Comparison of ENCODE assay signal across 1 cellular context in the genomic region with DNA sequence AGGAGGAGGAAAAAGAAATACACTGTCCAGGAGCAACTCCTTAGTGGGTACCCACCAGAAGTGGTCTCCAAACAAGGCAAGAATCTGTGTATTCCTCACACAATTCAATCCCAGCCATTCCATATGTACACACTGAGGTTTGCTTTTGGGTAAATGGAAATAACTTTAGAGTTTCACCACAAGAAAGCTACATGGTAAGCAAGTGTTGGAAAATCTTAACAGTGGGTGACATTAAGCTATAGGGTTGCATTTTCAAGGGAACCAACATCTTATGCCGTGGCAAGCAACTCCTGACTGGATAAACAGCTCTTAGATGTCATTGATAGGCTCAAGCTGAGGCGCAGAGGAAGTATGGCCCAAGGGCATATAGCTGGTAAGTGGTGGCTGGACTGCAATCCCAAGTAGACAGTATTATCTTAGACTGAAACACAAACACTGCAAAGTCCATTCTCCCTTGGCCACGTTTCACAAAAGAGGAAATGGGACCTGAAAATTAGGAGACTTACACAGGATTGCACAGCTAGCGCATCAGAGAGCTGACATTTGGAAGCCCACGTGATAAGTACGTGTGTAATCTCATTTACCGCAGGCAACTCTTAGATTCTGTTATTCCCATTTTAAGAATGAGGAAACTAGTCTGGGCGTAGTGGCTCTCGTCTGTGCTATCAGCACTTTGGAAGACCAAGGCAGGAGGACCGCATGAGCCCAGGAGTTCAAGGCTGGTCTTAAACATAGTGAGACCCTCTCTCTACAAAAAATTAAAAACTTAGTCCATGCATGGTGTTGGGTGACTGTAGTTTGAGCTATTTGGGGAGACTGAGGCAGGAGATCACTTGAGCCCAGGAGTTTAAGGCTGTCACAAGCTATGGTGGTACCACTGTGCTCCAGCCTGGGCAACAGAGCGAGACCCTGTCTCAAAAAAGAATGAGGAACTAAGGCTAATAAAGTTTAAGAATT.
TF ChIP-seq lines count a peak whose summit lies in the region.

No MANE protein-coding gene starts in this region.

TF ChIP-seq in IMR-90, 13 proteins besides CTCF, POLR2A, EP300 and RAD21:
- TF ChIP-seq RFX5 (IDR thresholded peaks at IDR 0.05; ENCODE audit: low read depth, low read length) (no peak), MAFK (IDR thresholded peaks at IDR 0.05; ENCODE audit: low read depth, low read length) (no peak), BHLHE40 (IDR thresholded peaks at IDR 0.05; ENCODE audit: low read depth, low read length) (no peak), MAZ (IDR thresholded peaks at IDR 0.05; ENCODE audit: borderline replicate concordance, low read depth, low read length) (no peak), SMC3 (IDR thresholded peaks at IDR 0.05; ENCODE audit: low read depth, low read length) (no peak), RCOR1 (IDR thresholded peaks at IDR 0.05; ENCODE audit: insufficient replicate concordance, low read length) (no peak), FOS (IDR thresholded peaks at IDR 0.05; ENCODE audit: low read depth, low read length) (no peak), MXI1 (IDR thresholded peaks at IDR 0.05; ENCODE audit: borderline replicate concordance, low read depth, low read length) (no peak), CEBPB (IDR thresholded peaks at IDR 0.05; ENCODE audit: low read depth, low read length) (no peak), CHD1 (IDR thresholded peaks at IDR 0.05; ENCODE audit: low read depth, low read length) (no peak), NFE2L2 (IDR thresholded peaks at IDR 0.05; ENCODE audit: low read depth, low read length) (no peak)
- TF ChIP-seq, protein P1, sequence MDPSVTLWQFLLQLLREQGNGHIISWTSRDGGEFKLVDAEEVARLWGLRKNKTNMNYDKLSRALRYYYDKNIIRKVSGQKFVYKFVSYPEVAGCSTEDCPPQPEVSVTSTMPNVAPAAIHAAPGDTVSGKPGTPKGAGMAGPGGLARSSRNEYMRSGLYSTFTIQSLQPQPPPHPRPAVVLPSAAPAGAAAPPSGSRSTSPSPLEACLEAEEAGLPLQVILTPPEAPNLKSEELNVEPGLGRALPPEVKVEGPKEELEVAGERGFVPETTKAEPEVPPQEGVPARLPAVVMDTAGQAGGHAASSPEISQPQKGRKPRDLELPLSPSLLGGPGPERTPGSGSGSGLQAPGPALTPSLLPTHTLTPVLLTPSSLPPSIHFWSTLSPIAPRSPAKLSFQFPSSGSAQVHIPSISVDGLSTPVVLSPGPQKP (IDR thresholded peaks at IDR 0.05; ENCODE audit: borderline replicate concordance, low read depth, low read length) = no peak
- TF ChIP-seq, protein P2, sequence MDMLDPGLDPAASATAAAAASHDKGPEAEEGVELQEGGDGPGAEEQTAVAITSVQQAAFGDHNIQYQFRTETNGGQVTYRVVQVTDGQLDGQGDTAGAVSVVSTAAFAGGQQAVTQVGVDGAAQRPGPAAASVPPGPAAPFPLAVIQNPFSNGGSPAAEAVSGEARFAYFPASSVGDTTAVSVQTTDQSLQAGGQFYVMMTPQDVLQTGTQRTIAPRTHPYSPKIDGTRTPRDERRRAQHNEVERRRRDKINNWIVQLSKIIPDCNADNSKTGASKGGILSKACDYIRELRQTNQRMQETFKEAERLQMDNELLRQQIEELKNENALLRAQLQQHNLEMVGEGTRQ (IDR thresholded peaks at IDR 0.05; ENCODE audit: low read depth, low read length) = no peak
TF ChIP-seq in IMR-90: peak in this region for 0.
